Comparison of ENCODE assay signal across 8 cellular contexts in the genomic region with DNA sequence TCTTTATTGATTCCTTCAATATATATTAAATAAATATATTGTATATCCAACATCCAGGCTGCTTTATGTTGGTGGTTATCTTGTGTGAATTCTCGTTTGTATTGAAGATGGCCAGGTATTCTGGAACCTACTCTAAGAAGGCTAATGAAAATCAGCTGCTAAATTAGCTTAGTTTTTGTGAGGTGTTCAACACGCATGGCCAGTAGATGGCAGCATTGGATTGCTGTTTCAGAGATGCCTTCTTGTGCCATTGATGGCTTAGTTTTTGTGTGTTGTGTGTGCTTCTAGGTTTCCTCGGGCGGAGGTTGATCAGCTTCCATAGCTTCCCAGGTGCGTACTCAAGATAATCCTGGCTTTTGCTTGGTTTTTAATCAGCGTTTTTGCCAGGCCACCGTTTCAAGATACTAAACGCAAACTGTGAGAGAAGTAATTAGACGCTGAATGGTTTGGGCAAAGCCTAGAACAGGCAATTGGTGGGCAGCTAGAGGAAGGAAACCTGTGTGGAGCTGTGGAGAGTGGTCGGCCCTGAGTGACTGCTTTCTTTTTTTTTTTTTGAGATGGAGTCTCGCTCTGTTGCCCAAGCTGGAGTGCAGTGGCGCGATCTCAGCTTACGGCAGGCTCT. TPM values are rescaled to one million over a fixed set of nuclear protein-coding genes. Genes with fewer than 3 reads are reported as not detected.
DNase-seq lines count a peak whose midpoint lies in the region; ATAC-seq, FAIRE-seq and TF ChIP-seq lines count a peak whose summit lies in the region.

No MANE protein-coding gene starts in this region.

- no peak overlapping the region for H2AFZ ChIP-seq in keratinocyte (ENCODE audit: control insufficient read depth, low read length)

- no peaks in the 10 kb centered on the region for H3K27me3 ChIP-seq in bronchial epithelial cell (ENCODE audit: control insufficient read depth, insufficient read depth, low read length)
- H3K27me3 ChIP-seq in keratinocyte (ENCODE audit: control insufficient read depth, extremely low read depth, insufficient read depth, low read length): no peaks in the 10 kb centered on the region

- peaks cover 19% of the 10 kb centered on the region for H4K20me1 ChIP-seq in keratinocyte (ENCODE audit: control insufficient read depth, extremely low read depth, insufficient read depth, low read length)

- no peaks in the 10 kb centered on the region for H3K4me1 ChIP-seq in keratinocyte (ENCODE audit: control insufficient read depth, extremely low read depth, insufficient read depth, low read length)

- no peak for FAIRE-seq in bronchial epithelial cell (lab: Jason Lieb, UNC)
- FAIRE-seq in keratinocyte (lab: Jason Lieb, UNC): peak; percentile 87

- peak overlapping the region; percentile 15 for H3K9ac ChIP-seq in keratinocyte (ENCODE audit: control insufficient read depth, extremely low read depth, insufficient read depth, low read length)

- dilution Hi-C loops in keratinocyte (cut with MboI; ENCODE audit: extremely low pct_ligation_motif_present, low sequenced_read_pairs): no loop called here

- H3K4me3 ChIP-seq in WI38 (ENCODE audit: low read depth, low read length): no peak overlapping the region
- no peak overlapping the region for H3K4me3 ChIP-seq in bronchial epithelial cell (ENCODE audit: low read depth, low read length)
- H3K4me3 ChIP-seq in keratinocyte (ENCODE audit: control insufficient read depth in 2 of 3, extremely low read depth in 1 of 3, insufficient read depth in 2 of 3, low read depth in 1 of 3, low read length in 3 of 3): no peak overlapping the region

- peaks cover 95% of the 10 kb centered on the region for H3K79me2 ChIP-seq in keratinocyte (ENCODE audit: control insufficient read depth, insufficient read depth, low read length)

- no peak overlapping the region for H3K4me2 ChIP-seq in keratinocyte (ENCODE audit: control insufficient read depth, extremely low read depth, insufficient read depth, low read depth, low read length)

- no peak overlapping the region for H3K27ac ChIP-seq in keratinocyte (ENCODE audit: control insufficient read depth, insufficient read depth, low read length)

- H3K36me3 ChIP-seq in bronchial epithelial cell (ENCODE audit: control insufficient read depth, insufficient read depth, low read length) (peaks cover 2% of the 10 kb centered on the region), keratinocyte (ENCODE audit: control insufficient read depth in 2 of 2, extremely low read depth in 1 of 2, insufficient read depth in 2 of 2, low read length in 2 of 2) (peaks cover 2 to 10% of the 10 kb centered on the region in 2 experiments)

- DNase-seq in activated gamma-delta T cell treated with Interleukin-2 at 50 U/mL for 16 hours (peak; percentile 73), activated gamma-delta T cell (lab: John Stamatoyannopoulos, UW) (no peak), NCI-H2107 treated with DMSO at 0.1 percent for 48 hours (lab: John Stamatoyannopoulos, UW; ENCODE audit: unreplicated experiment) (peak; percentile 44), bronchial epithelial cell (ENCODE audit: low read depth) (peak; percentile 70), keratinocyte (ENCODE audit: low read depth, low spot score) (no peak)
- DNase-seq in stimulated activated CD4-positive, alpha-beta T cell treated with anti-CD3 and anti-CD28 coated beads, Interleukin-1b, Interleukin-23, amount 100 ng/mL, for 48 hours: peak; percentile 62

- H3K9me1 ChIP-seq in keratinocyte (ENCODE audit: control insufficient read depth, extremely low read depth, insufficient read depth, low read length): peaks cover 3% of the 10 kb centered on the region

- H3K9me3 ChIP-seq in keratinocyte (ENCODE audit: control insufficient read depth, low read depth, low read length): no peaks in the 10 kb centered on the region

- TF ChIP-seq CTCF in WI38 (IDR thresholded peaks at IDR 0.05; ENCODE audit: low read depth, low read length) (peak; percentile 64), bronchial epithelial cell (IDR thresholded peaks at IDR 0.05; ENCODE audit: insufficient read depth, low read length, severe bottlenecking) (peak; percentile 81), keratinocyte (optimal IDR thresholded peaks at IDR 0.05 in 1 of 3, IDR thresholded peaks at IDR 0.05 in 1 of 3, conservative IDR thresholded peaks at IDR 0.05 in 1 of 3; ENCODE audit: extremely low read depth in 1 of 3, insufficient read depth in 2 of 3, low read length in 3 of 3) (peak; percentile 80 to 90 (median 85))

- peak; percentile 88 for ATAC-seq in HG02981 (IDR thresholded peaks at IDR 0.05; ENCODE audit: unreplicated experiment)

RNA-seq across cellular contexts. Expression of a gene that starts 15.1 kb away (rescaled TPM):
- total RNA-seq in bronchial epithelial cell: 8.4 and 12.0 TPM in 2 replicates
- polyA plus RNA-seq in keratinocyte: 12.6 to 25.9 TPM (median 14.0 TPM) in 3 replicates
- polyA plus RNA-seq in keratinocyte (2011; ENCODE audit: low read depth): 7.3 TPM
- 12.0 and 18.6 TPM in 2 replicates for polyA plus RNA-seq in keratinocyte (2011; cell fraction: cytosol; rRNA removed)
- 34.7 and 42.0 TPM in 2 replicates for polyA plus RNA-seq in keratinocyte (2011; cell fraction: nucleus; rRNA removed)
- polyA plus RNA-seq in keratinocyte (2012; ENCODE audit: low replicate concordance): 23.3 and 40.5 TPM in 2 replicates
- polyA minus RNA-seq in keratinocyte: 47.5 to 94.3 TPM (median 49.5 TPM) in 3 replicates
- 51.2 TPM for polyA minus RNA-seq in keratinocyte (2011; cell fraction: cytosol; rRNA and poly(A)+ RNA removed)
- 68.3 and 112 TPM in 2 replicates for polyA minus RNA-seq in keratinocyte (2011; cell fraction: nucleus; rRNA and poly(A)+ RNA removed)

Comparison
In these comparisons a context has a peak if more than half of its experiments do, and no peak if none do; other contexts are left out.
1. DNase-seq: peak in activated gamma-delta T cell treated with Interleukin-2 at 50 U/mL for 16 hours (single experiment), NCI-H2107 treated with DMSO at 0.1 percent for 48 hours (single experiment), bronchial epithelial cell (single experiment) and stimulated activated CD4-positive, alpha-beta T cell treated with anti-CD3 and anti-CD28 coated beads, Interleukin-1b, Interleukin-23, amount 100 ng/mL, for 48 hours (single experiment); none in activated gamma-delta T cell (single experiment) and keratinocyte (single experiment).
2. Peak in every context shown above with its lines, with median percentiles within 50 percentile points of each other: CTCF ChIP-seq.